Comparison of ENCODE assay signal across 8 cellular contexts in genomic region chr4:1683903-1684755, GRCh38. TPM values are rescaled to one million over a fixed set of nuclear protein-coding genes. Genes with fewer than 3 reads are reported as not detected.
DNase-seq lines count a peak whose midpoint lies in the region; ATAC-seq and TF ChIP-seq lines count a peak whose summit lies in the region.

TSS of gene FAM53A (minus strand) at chr4:1684313. CDS start at chr4:1668741, 15,572 bp downstream.

- peak within 1 kb of the TSS; percentile 2 for H3K9ac ChIP-seq in endodermal cell (ENCODE audit: extremely low read depth, low read length, poor library complexity, severe bottlenecking)

- TF ChIP-seq CTCF in CD14-positive monocyte (IDR thresholded peaks at IDR 0.05) (no peak), endodermal cell (conservative IDR thresholded peaks at IDR 0.05) (peak; percentile 20), mesothelial cell of epicardium (IDR thresholded peaks at IDR 0.05; ENCODE audit: unreplicated experiment) (no peak)

- H3K9me3 ChIP-seq in endodermal cell (ENCODE audit: control insufficient read depth, low read length) = no peaks in the 10 kb centered on the region

- H3K4me1 Mint-ChIP-seq in CD14-positive monocyte = peaks cover 15% of the 10 kb centered on the region
- peaks cover 5% of the 10 kb centered on the region for H3K4me1 Mint-ChIP-seq in endodermal cell
- H3K4me1 Mint-ChIP-seq in mesothelial cell of epicardium = peaks cover 10% of the 10 kb centered on the region

- peak within 1 kb of the TSS; percentile 75 for H3K4me3 ChIP-seq in endodermal cell (ENCODE audit: low read length)

- no peaks in the 10 kb centered on the region for H3K36me3 ChIP-seq in endodermal cell (ENCODE audit: control insufficient read depth, insufficient read depth, low read length)

- H3K27me3 ChIP-seq in endodermal cell (ENCODE audit: control insufficient read depth, insufficient read depth, low read length, poor library complexity, severe bottlenecking) = peaks cover 17% of the 10 kb centered on the region

- H3K9me3 Mint-ChIP-seq in CD14-positive monocyte (peaks cover 0 to 1% (median 0%) of the 10 kb centered on the region in 7 donors), endodermal cell (no peaks in the 10 kb centered on the region), mesothelial cell of epicardium (no peaks in the 10 kb centered on the region)

- 6 to 50% methylated on average over 21 to 138 of the region's 138 CpGs for WGBS in endodermal cell (ENCODE audit: insufficient coverage in 1 of 2, insufficient read length in 1 of 2), 2 experiments

- H3K27me3 Mint-ChIP-seq in CD14-positive monocyte (ENCODE audit: low read depth in 3 of 3) (peaks cover 0 to 5% (median 1%) of the 10 kb centered on the region in 3 donors), endodermal cell (ENCODE audit: insufficient read depth) (peaks cover 24% of the 10 kb centered on the region), mesothelial cell of epicardium (ENCODE audit: low read depth) (no peaks in the 10 kb centered on the region)

- H3K36me3 Mint-ChIP-seq in CD14-positive monocyte = peaks cover 0 to 3% of the 10 kb centered on the region in 2 donors
- H3K36me3 Mint-ChIP-seq in endodermal cell (ENCODE audit: low read depth) = peaks cover 3% of the 10 kb centered on the region
- no peaks in the 10 kb centered on the region for H3K36me3 Mint-ChIP-seq in mesothelial cell of epicardium

- DNase-seq in CD14-positive monocyte (ENCODE audit: low spot score) = peak; percentile 85
- DNase-seq in NOMO-1 (lab: John Stamatoyannopoulos, UW; ENCODE audit: unreplicated experiment in 2 of 2) = peak; percentile 82 to 93
- DNase-seq in activated CD8-positive, alpha-beta memory T cell treated with anti-CD3 and anti-CD28 coated beads, Interleukin-2, amount 50 U/mL, for 4 hours = peak; percentile 96
- DNase-seq in endodermal cell = peak; percentile 98
- peak; percentile 90 to 96 for DNase-seq in mesothelial cell of epicardium (ENCODE audit: low spot score in 2 of 2, unreplicated experiment in 2 of 2)
- peak; percentile 96 for DNase-seq in stimulated activated CD8-positive, alpha-beta memory T cell treated with anti-CD3 and anti-CD28 coated beads, Interleukin-15, amount 100 ng/mL, for 24 hours (ENCODE audit: low read depth)

- H3K4me1 ChIP-seq in endodermal cell (ENCODE audit: control insufficient read depth, insufficient read depth, low read length) = no peaks in the 10 kb centered on the region

- intact Hi-C loops in CD14-positive monocyte (cut with micrococcal nuclease) = loop anchor here (2.0 to 5.0 kb wide), 3 partner anchors 29 to 188 kb away; partner anchors contain the start of genes NSD2 (in 1 of the 2) and SLBP (in 1 of the 2)

- no peak within 1 kb of the TSS for H3K27ac ChIP-seq in endodermal cell (ENCODE audit: low read depth, low read length)

- peak within 1 kb of the TSS; percentile 72 to 90 (median 80) for H3K27ac Mint-ChIP-seq in CD14-positive monocyte
- H3K27ac Mint-ChIP-seq in endodermal cell = no peak within 1 kb of the TSS
- H3K27ac Mint-ChIP-seq in mesothelial cell of epicardium = peak within 1 kb of the TSS; percentile 86

- H3K4me3 Mint-ChIP-seq in CD14-positive monocyte (peak within 1 kb of the TSS; percentile 88 to 94), endodermal cell (peak within 1 kb of the TSS; percentile 60), mesothelial cell of epicardium (peak within 1 kb of the TSS; percentile 74)

- peak; percentile 66 for ATAC-seq in GM19395 (IDR thresholded peaks at IDR 0.05; ENCODE audit: unreplicated experiment)
- ATAC-seq in HG03521 (IDR thresholded peaks at IDR 0.05; ENCODE audit: unreplicated experiment) = peak; percentile 89

RNA-seq across cellular contexts. Expression of gene FAM53A, which starts in this region (rescaled TPM):
- under 1 TPM; 0.40 to 0.82 TPM for polyA plus RNA-seq in CD14-positive monocyte
- total RNA-seq in endodermal cell (1 to 10 TPM; 3.7 to 4.9 TPM), mesothelial cell of epicardium (7.2 to 10.5 TPM (median 7.6 TPM) in 3 replicates)
- 3.0 TPM for polyA plus RNA-seq in endodermal cell (2013, experiment 1 of 2)
- polyA plus RNA-seq in endodermal cell (2013, experiment 2 of 2) = 3.6 TPM

Comparison
In these comparisons a context has a peak if more than half of its experiments do, and no peak if none do; other contexts are left out.
1. Peak in DNase-seq in CD14-positive monocyte; RNA of the gene not detected or under 1 TPM.